ENCODE assay signal across 28 cellular contexts in the genomic region with DNA sequence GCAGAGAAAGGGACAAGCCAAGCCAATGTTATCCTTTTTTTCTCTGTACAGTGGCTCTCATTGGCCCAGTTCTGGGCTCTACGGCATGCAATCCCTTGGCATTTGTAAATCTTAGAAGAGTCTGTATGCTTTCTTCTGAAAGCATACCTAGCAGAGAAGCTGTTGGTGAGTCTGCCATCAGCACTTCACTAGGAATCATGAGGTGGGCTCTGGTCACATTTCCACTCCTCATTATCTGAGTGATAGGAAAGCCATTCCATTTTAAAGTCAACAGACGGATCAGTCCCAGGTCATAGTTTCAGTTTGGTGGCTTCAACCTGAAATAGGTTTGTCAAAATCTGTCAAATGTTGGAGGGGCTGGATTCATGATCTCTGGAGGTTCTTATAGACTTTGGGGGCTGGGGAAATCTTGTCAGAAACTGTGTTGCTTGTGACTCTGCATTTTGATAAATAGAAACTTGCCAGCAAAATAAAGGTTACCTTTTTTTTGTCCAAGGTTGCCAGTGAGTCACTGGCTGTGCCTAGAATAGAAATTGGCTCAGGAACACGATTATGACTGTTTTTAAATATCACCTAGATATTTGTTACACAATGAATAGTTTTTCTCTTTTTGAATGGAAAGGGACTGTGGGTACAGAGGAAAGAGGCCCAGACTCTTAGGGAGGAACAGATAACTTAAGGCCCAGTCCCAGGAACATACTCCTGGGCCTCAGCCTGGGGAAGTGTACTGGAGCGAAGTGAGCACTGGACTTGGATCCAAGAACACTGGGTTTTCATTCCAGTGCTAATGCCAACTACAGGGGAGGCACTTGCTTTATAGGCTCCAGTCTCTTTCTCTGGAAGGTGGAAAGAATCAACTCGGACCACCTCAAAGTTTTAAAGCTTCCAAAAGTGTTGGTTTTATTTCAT.
"Had no signal": no experiment of that assay in that cellular context is flagged by ENCODE, and none has a peak within 500 bp of the region (broad histone marks: within the 10 kb centered on the region; RNA-seq: fewer than 3 reads in every experiment).

No MANE protein-coding gene starts in this region.

- ATAC-seq: activated CD4-positive, CD25-positive, alpha-beta regulatory T cell treated with anti-CD3 and anti-CD28 coated beads, Interleukin-2, amount 50 U/mL, for 24 hours; effector memory CD8-positive, alpha-beta T cell; esophagus mucosa; naive thymus-derived CD4-positive, alpha-beta T cell; SK-N-SH treated with all-trans-retinoic acid at 6 μM for 48 hours; T-helper 17 cell had no signal

- H3K27ac Mint-ChIP-seq: activated naive CD4-positive, alpha-beta T cell treated with anti-CD3 and anti-CD28 coated beads, Interleukin-2, amount 10 ng/mL, durations not matched to agents 7 days and 5 days; activated naive CD8-positive, alpha-beta T cell treated with anti-CD3 and anti-CD28 coated beads, Interleukin-2, amount 10 ng/mL, durations not matched to agents 7 days and 5 days; activated T-helper 1 cell treated with anti-CD3 and anti-CD28 coated beads, Interleukin-12 subunit alpha, Interleukin-12 subunit beta, Interleukin-2, Interleukin-4 antibody, amounts not matched to agents 30 ng/mL and 10 ng/mL and 1 ng/mL, durations not matched to agents 14 hours and 24 hours and 36 hours; effector memory CD8-positive, alpha-beta T cell; memory B cell; naive thymus-derived CD4-positive, alpha-beta T cell; T-helper 17 cell; type B pancreatic cell had no signal

- H3K4me3 Mint-ChIP-seq: activated naive CD4-positive, alpha-beta T cell treated with anti-CD3 and anti-CD28 coated beads, Interleukin-2, amount 10 ng/mL, durations not matched to agents 7 days and 5 days; activated naive CD8-positive, alpha-beta T cell treated with anti-CD3 and anti-CD28 coated beads, Interleukin-2, amount 10 ng/mL, durations not matched to agents 7 days and 5 days; activated T-helper 1 cell treated with anti-CD3 and anti-CD28 coated beads, Interleukin-12 subunit alpha, Interleukin-12 subunit beta, Interleukin-2, Interleukin-4 antibody, amounts not matched to agents 30 ng/mL and 10 ng/mL and 1 ng/mL, durations not matched to agents 14 hours and 24 hours and 36 hours; effector memory CD8-positive, alpha-beta T cell; memory B cell; naive thymus-derived CD4-positive, alpha-beta T cell; T-helper 17 cell; type B pancreatic cell had no signal

- H3K4me1 ChIP-seq: prostate gland, vagina had no signal

- H3K27me3 Mint-ChIP-seq: activated naive CD4-positive, alpha-beta T cell treated with anti-CD3 and anti-CD28 coated beads, Interleukin-2, amount 10 ng/mL, durations not matched to agents 7 days and 5 days; activated naive CD8-positive, alpha-beta T cell treated with anti-CD3 and anti-CD28 coated beads, Interleukin-2, amount 10 ng/mL, durations not matched to agents 7 days and 5 days; type B pancreatic cell had no signal

- H3K36me3 Mint-ChIP-seq: activated naive CD4-positive, alpha-beta T cell treated with anti-CD3 and anti-CD28 coated beads, Interleukin-2, amount 10 ng/mL, durations not matched to agents 7 days and 5 days; activated naive CD8-positive, alpha-beta T cell treated with anti-CD3 and anti-CD28 coated beads, Interleukin-2, amount 10 ng/mL, durations not matched to agents 7 days and 5 days; memory B cell; naive thymus-derived CD4-positive, alpha-beta T cell; type B pancreatic cell had no signal

- H3K36me3 ChIP-seq: ovary, prostate gland, vagina, WERI-Rb-1 had no signal

- H3K27ac ChIP-seq: ovary, prostate gland, vagina, WERI-Rb-1 had no signal

- H3K9me3 ChIP-seq: ovary, prostate gland, vagina had no signal

- H3K27me3 ChIP-seq: ovary, vagina had no signal

- H3K4me1 Mint-ChIP-seq: activated naive CD4-positive, alpha-beta T cell treated with anti-CD3 and anti-CD28 coated beads, Interleukin-2, amount 10 ng/mL, durations not matched to agents 7 days and 5 days; activated naive CD8-positive, alpha-beta T cell treated with anti-CD3 and anti-CD28 coated beads, Interleukin-2, amount 10 ng/mL, durations not matched to agents 7 days and 5 days; memory B cell had no signal

- DNase-seq: activated CD4-positive, alpha-beta T cell treated with anti-CD3 and anti-CD28 coated beads for 48 hours; activated CD4-positive, alpha-beta T cell treated with anti-CD3 and anti-CD28 coated beads, Interleukin-2, amount 50 U/mL, for 48 hours; activated CD8-positive, alpha-beta memory T cell treated with anti-CD3 and anti-CD28 coated beads for 24 hours; activated CD8-positive, alpha-beta memory T cell treated with anti-CD3 and anti-CD28 coated beads, Interleukin-2, amount 50 U/mL, for 4 hours; activated effector memory CD4-positive, alpha-beta T cell treated with anti-CD3 and anti-CD28 coated beads, Interleukin-2, amount 50 U/mL, for 16 hours; activated naive CD4-positive, alpha-beta T cell treated with anti-CD3 and anti-CD28 coated beads, Interleukin-2, amount 10 ng/mL, durations not matched to agents 7 days and 5 days; activated naive CD8-positive, alpha-beta T cell treated with anti-CD3 and anti-CD28 coated beads, Interleukin-2, amount 10 ng/mL, durations not matched to agents 7 days and 5 days; activated T-cell treated with anti-CD3 and anti-CD28 coated beads, Interleukin-2, amount 50 U/mL, for 1 hour; amniotic stem cell; cortex of kidney; effector memory CD8-positive, alpha-beta T cell; foreskin fibroblast; midbrain; naive thymus-derived CD4-positive, alpha-beta T cell; ovary; right cardiac atrium; stimulated activated naive CD4-positive, alpha-beta T cell treated with Interleukin-2 at 50 U/mL for 16 hours; T-helper 17 cell; T1000; WERI-Rb-1 had no signal

- H3K4me3 ChIP-seq: ovary, prostate gland, vagina had no signal

- H3K9me3 Mint-ChIP-seq: activated naive CD4-positive, alpha-beta T cell treated with anti-CD3 and anti-CD28 coated beads, Interleukin-2, amount 10 ng/mL, durations not matched to agents 7 days and 5 days; activated T-helper 1 cell treated with anti-CD3 and anti-CD28 coated beads, Interleukin-12 subunit alpha, Interleukin-12 subunit beta, Interleukin-2, Interleukin-4 antibody, amounts not matched to agents 30 ng/mL and 10 ng/mL and 1 ng/mL, durations not matched to agents 14 hours and 24 hours and 36 hours; effector memory CD8-positive, alpha-beta T cell; memory B cell; type B pancreatic cell had no signal
